1 cellular context compared by ENCODE assay signal in genomic region chrX:44897539-44897938, GRCh38.
TF ChIP-seq lines count a peak whose summit lies in the region.

No MANE protein-coding gene starts in this region.

TF ChIP-seq in GM12878, 131 proteins besides CTCF, POLR2A, EP300 and RAD21:
- TF ChIP-seq ZBTB11 (CRISPR knock-in tag; IDR thresholded peaks at IDR 0.05) (no peak), CHD2 (IDR thresholded peaks at IDR 0.05; ENCODE audit: borderline replicate concordance, low read depth, low read length) (no peak), HDAC6 (IDR thresholded peaks at IDR 0.05; ENCODE audit: unreplicated experiment) (no peak), STAT3 (IDR thresholded peaks at IDR 0.05; ENCODE audit: low read depth, low read length) (no peak), ETV6 (conservative IDR thresholded peaks at IDR 0.05 in 1 of 2, IDR thresholded peaks at IDR 0.05 in 1 of 2; ENCODE audit: borderline replicate concordance in 1 of 2, low read depth in 1 of 2) (no peak), FOXM1 (IDR thresholded peaks at IDR 0.05; ENCODE audit: low read depth, low read length) (no peak), NRF1 (conservative IDR thresholded peaks at IDR 0.05; ENCODE audit: low read depth, low read length) (no peak), GATAD2B (conservative IDR thresholded peaks at IDR 0.05; ENCODE audit: low read depth) (no peak), SREBF2 (IDR thresholded peaks at IDR 0.05; ENCODE audit: low read length) (no peak), TCF7 (IDR thresholded peaks at IDR 0.05; ENCODE audit: borderline replicate concordance) (no peak), TAF1 (IDR thresholded peaks at IDR 0.05; ENCODE audit: borderline replicate concordance, low read depth, low read length) (no peak), DPF2 (IDR thresholded peaks at IDR 0.05) (no peak), POLR2AphosphoS2 (IDR thresholded peaks at IDR 0.05; ENCODE audit: low read depth, low read length) (no peak), IKZF1 (conservative IDR thresholded peaks at IDR 0.05) (no peak), RUNX3 (IDR thresholded peaks at IDR 0.05; ENCODE audit: low read length) (no peak), ZNF687 (IDR thresholded peaks at IDR 0.05) (no peak)
